ENCODE assay signal across 16 cellular contexts in the genomic region with DNA sequence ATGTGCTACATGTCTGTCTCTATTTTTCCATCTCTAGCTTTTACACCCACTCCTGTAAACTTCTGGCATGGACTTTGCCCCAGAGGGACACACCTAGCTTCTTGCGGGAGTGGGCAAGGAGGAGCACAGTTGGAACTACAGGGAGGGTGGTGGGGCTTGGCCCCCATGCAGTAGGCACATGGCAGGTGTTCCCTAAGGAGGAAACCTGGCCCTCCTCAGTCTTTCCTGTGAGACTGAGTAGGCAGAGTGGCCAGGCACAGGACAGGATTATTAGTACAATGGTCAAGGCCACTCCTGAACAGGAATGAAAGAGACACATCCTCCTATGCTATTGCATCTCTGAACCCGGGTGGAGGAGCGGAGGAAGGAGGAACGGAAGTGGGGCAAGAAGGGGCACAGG. TPM values are rescaled to one million over a fixed set of nuclear protein-coding genes. Genes with fewer than 3 reads are reported as not detected.
"Had no signal": no experiment of that assay in that cellular context is flagged by ENCODE, and none has a peak within 500 bp of the region (broad histone marks: within the 10 kb centered on the region; RNA-seq: fewer than 3 reads in every experiment).

No MANE protein-coding gene starts in this region.

- H3K36me3 ChIP-seq: esophagus squamous epithelium, ovary had no signal

- H3K9me3 Mint-ChIP-seq: activated B cell treated with CpG ODN at 0.5 μM for 24 hours; activated CD4-positive, alpha-beta T cell treated with anti-CD3 and anti-CD28 coated beads, Interleukin-2, amount 10 ng/mL, durations not matched to agents 7 days and 5 days; activated naive CD4-positive, alpha-beta T cell treated with anti-CD3 and anti-CD28 coated beads for 36 hours had no signal

- H3K27ac ChIP-seq: body of pancreas, esophagus squamous epithelium, ovary had no signal

- H3K27ac Mint-ChIP-seq: activated B cell treated with CpG ODN at 0.5 μM for 24 hours; activated naive CD4-positive, alpha-beta T cell treated with anti-CD3 and anti-CD28 coated beads for 36 hours; T-helper 17 cell had no signal

- H3K4me1 ChIP-seq: body of pancreas, esophagus squamous epithelium had no signal

- H3K4me3 Mint-ChIP-seq: activated B cell treated with CpG ODN at 0.5 μM for 24 hours; activated CD4-positive, alpha-beta T cell treated with anti-CD3 and anti-CD28 coated beads, Interleukin-2, amount 10 ng/mL, durations not matched to agents 7 days and 5 days; activated naive CD4-positive, alpha-beta T cell treated with anti-CD3 and anti-CD28 coated beads for 36 hours; T-helper 17 cell had no signal

- H3K4me3 ChIP-seq: body of pancreas, esophagus squamous epithelium, ovary had no signal

- DNase-seq: activated B cell treated with CpG ODN at 0.5 μM for 24 hours; activated CD4-positive, alpha-beta T cell treated with anti-CD3 and anti-CD28 coated beads, Interleukin-2, amount 10 ng/mL, durations not matched to agents 7 days and 5 days; activated naive CD4-positive, alpha-beta T cell treated with anti-CD3 and anti-CD28 coated beads for 36 hours; amniotic stem cell; body of pancreas; esophagus squamous epithelium; left cardiac atrium; mammary epithelial cell; ovary; retina; substantia nigra; T-helper 17 cell; trophoblast cell had no signal

- ATAC-seq: body of pancreas, left cardiac atrium, T-helper 17 cell had no signal

- H3K27me3 ChIP-seq: body of pancreas, ovary had no signal

- H3K9me3 ChIP-seq: body of pancreas, esophagus squamous epithelium, ovary had no signal

- H3K27me3 Mint-ChIP-seq: activated B cell treated with CpG ODN at 0.5 μM for 24 hours; activated CD4-positive, alpha-beta T cell treated with anti-CD3 and anti-CD28 coated beads, Interleukin-2, amount 10 ng/mL, durations not matched to agents 7 days and 5 days had no signal

RNA-seq across cellular contexts. Expression of a gene that starts 0.9 kb away (rescaled TPM):
- total RNA-seq: mammary epithelial cell, skeletal muscle tissue had no signal

RNA-seq across cellular contexts. Expression of a gene that starts 32.7 kb away (rescaled TPM):
- total RNA-seq: activated B cell treated with CpG ODN at 0.5 μM for 24 hours, body of pancreas, dermis microvascular lymphatic vessel endothelial cell, esophagus squamous epithelium, left cardiac atrium, mammary epithelial cell, mononuclear cell, ovary, skeletal muscle tissue, T-helper 17 cell had no signal
